ENCODE assay signal across 8 cellular contexts in genomic region chr7:142782922-142783900, GRCh38. TPM values are rescaled to one million over a fixed set of nuclear protein-coding genes. Genes with fewer than 3 reads are reported as not detected.
DNase-seq lines count a peak whose midpoint lies in the region; ATAC-seq and TF ChIP-seq lines count a peak whose summit lies in the region.

No MANE protein-coding gene starts in this region.

- DNase-seq in EH (ENCODE audit: low read depth): peak; percentile 89
- peak; percentile 78 for DNase-seq in activated T-cell treated with anti-CD3 and anti-CD28 coated beads, Interleukin-2, amount 50 U/mL, for 1 hour

- peak overlapping the region; percentile 92 for H3K4me2 ChIP-seq in OCI-LY3 (ENCODE audit: low read length)

- H4K20me1 ChIP-seq in OCI-LY3 (ENCODE audit: insufficient read depth, low read length): no peaks in the 10 kb centered on the region

- peaks cover 2% of the 10 kb centered on the region for H3K36me3 Mint-ChIP-seq in IgD-negative memory B cell

- no peaks in the 10 kb centered on the region for H3K27me3 Mint-ChIP-seq in IgD-negative memory B cell

- no peaks in the 10 kb centered on the region for H3K79me2 ChIP-seq in OCI-LY3 (ENCODE audit: low read length)

- H3K27me3 ChIP-seq in OCI-LY3 (ENCODE audit: low read depth, low read length) (0 out of 2 replicates have a peak, but pooled peaks cover 3% of the 10 kb centered on the region), muscle layer of colon (ENCODE audit: control insufficient read depth in 1 of 2, insufficient read depth in 2 of 2, low read length in 2 of 2) (no peaks in the 10 kb centered on the region), stomach smooth muscle (ENCODE audit: control insufficient read depth in 1 of 2, insufficient read depth in 2 of 2, low read length in 2 of 2) (peaks cover 3 to 6% of the 10 kb centered on the region in 2 donors)

- H3K27ac Mint-ChIP-seq in IgD-negative memory B cell: peak overlapping the region; percentile 92 to 99 (median 95)

- H3K4me3 ChIP-seq in OCI-LY3 (ENCODE audit: low read length) (peak overlapping the region; percentile 81), muscle layer of colon (ENCODE audit: low read depth in 1 of 2, low read length in 2 of 2) (peak overlapping the region; percentile 7 to 56), stomach smooth muscle (ENCODE audit: low read length in 2 of 2) (peak overlapping the region; percentile 48 to 59)

- H2AFZ ChIP-seq in OCI-LY3 (ENCODE audit: low read depth, low read length): peak overlapping the region; percentile 90

- ATAC-seq in GM21786 (IDR thresholded peaks at IDR 0.05; ENCODE audit: unreplicated experiment): peak; percentile 90
- peak; percentile 96 for ATAC-seq in esophagus mucosa

- peak; percentile 98 for TF ChIP-seq CTCF in OCI-LY3 (IDR thresholded peaks at IDR 0.05; ENCODE audit: low read depth, low read length)

- H3K4me1 ChIP-seq in OCI-LY3 (ENCODE audit: low read length) (peaks cover 17% of the 10 kb centered on the region), muscle layer of colon (ENCODE audit: insufficient read depth, low read length) (no peaks in the 10 kb centered on the region), stomach smooth muscle (ENCODE audit: control insufficient read depth, insufficient read depth, low read length) (peaks cover 5% of the 10 kb centered on the region)

- H3K9ac ChIP-seq in OCI-LY3 (ENCODE audit: low read length) (peak overlapping the region; percentile 46), muscle layer of colon (ENCODE audit: low read length) (no peak overlapping the region), stomach smooth muscle (ENCODE audit: low read length in 2 of 2) (no peak overlapping the region)

- H3K27ac ChIP-seq in OCI-LY3 (ENCODE audit: low read length) (no peak overlapping the region), muscle layer of colon (ENCODE audit: low read depth, low read length) (no peak overlapping the region), stomach smooth muscle (ENCODE audit: low read length) (no peak overlapping the region)

- H3K4me1 Mint-ChIP-seq in IgD-negative memory B cell: peaks cover 11 to 12% (median 12%) of the 10 kb centered on the region in 3 donors

- H3K36me3 ChIP-seq in OCI-LY3 (replicated peaks; ENCODE audit: low read depth, low read length): no peaks in the 10 kb centered on the region
- H3K36me3 ChIP-seq in muscle layer of colon (ENCODE audit: insufficient read depth, low read length): no peaks in the 10 kb centered on the region
- no peaks in the 10 kb centered on the region for H3K36me3 ChIP-seq in stomach smooth muscle (ENCODE audit: control insufficient read depth in 2 of 2, insufficient read depth in 2 of 2, low read length in 2 of 2)

- H3K9me3 Mint-ChIP-seq in IgD-negative memory B cell: no peaks in the 10 kb centered on the region

- peak overlapping the region; percentile 84 to 97 (median 92) for H3K4me3 Mint-ChIP-seq in IgD-negative memory B cell

- no peaks in the 10 kb centered on the region for H3K9me3 ChIP-seq in OCI-LY3 (ENCODE audit: insufficient read depth, low read length)
- H3K9me3 ChIP-seq in muscle layer of colon (ENCODE audit: low read length): no peaks in the 10 kb centered on the region
- H3K9me3 ChIP-seq in stomach smooth muscle (ENCODE audit: control insufficient read depth in 2 of 2, low read length in 2 of 2): no peaks in the 10 kb centered on the region

RNA-seq across cellular contexts. Expression of gene PRSS2, which starts 12.4 kb away (rescaled TPM):
- polyA plus RNA-seq in IgD-negative memory B cell: not detected
- not detected for total RNA-seq in esophagus mucosa

RNA-seq across cellular contexts. Expression of gene PRSS1, which starts 33.9 kb away (rescaled TPM):
- not detected for polyA plus RNA-seq in IgD-negative memory B cell
- total RNA-seq in esophagus mucosa: not detected
